ENCODE assay signal across 27 cellular contexts in the genomic region with DNA sequence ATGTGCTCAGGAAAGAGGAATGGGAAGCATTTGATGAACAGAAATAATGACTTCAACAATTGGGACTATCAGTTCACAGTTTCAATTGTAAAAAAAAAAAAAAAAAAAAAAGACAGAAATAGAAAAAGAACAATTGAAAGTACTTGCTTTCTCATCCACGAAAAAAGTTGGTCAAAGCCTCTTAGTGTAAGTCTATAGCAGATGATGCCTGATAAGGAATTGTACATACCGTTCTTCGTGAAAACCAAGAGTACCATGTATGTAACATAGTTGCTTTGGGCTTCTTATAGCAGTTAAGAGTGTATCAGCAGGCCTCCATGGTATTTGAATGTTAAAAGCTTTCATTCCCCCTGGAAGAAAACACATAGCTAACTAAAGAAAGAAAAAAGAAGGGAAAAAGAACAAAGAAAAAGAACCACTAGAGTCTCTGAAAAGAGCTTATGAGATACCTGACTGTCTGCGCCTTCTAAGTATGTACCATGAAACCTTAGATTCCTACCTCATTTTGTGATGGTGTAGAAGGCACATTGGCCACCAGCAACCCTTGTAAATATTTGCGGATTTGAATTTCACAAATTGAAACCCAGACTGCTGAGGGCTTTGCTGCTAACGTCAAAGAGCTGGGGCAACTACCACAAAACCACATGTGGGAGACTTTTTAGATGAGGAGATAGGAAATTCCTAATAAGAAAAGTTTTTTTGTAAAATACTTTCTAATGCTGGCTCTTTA.
DNase-seq lines count a peak whose midpoint lies in the region; ATAC-seq and TF ChIP-seq lines count a peak whose summit lies in the region.
"Had no signal": no experiment of that assay in that cellular context is flagged by ENCODE, and none has a peak within 500 bp of the region (broad histone marks: within the 10 kb centered on the region; RNA-seq: fewer than 3 reads in every experiment).

No MANE protein-coding gene starts in this region.

- no peaks in the 10 kb centered on the region for H3K9me3 ChIP-seq in right lobe of liver
- H3K9me3 ChIP-seq: stomach, tibial artery had no signal

- ATAC-seq in activated T-helper 17 cell treated with anti-CD3 and anti-CD28 coated beads, Interleukin-2, amount 50 U/mL, for 72 hours (replicated peaks), result peak; percentile 53
- ATAC-seq in right lobe of liver (peak; percentile 33 to 66 (median 60)), GM21825 (IDR thresholded peaks at IDR 0.05; ENCODE audit: unreplicated experiment) (no peak)
- ATAC-seq in activated naive CD4-positive, alpha-beta T cell treated with anti-CD3 and anti-CD28 coated beads, Interleukin-2, amount 50 U/mL, for 72 hours, result no peak
- ATAC-seq: activated CD4-positive, CD25-positive, alpha-beta regulatory T cell treated with anti-CD3 and anti-CD28 coated beads, Interleukin-2, amount 50 U/mL, for 24 hours; activated T-cell treated with anti-CD3 and anti-CD28 coated beads, Interleukin-2, amount 50 U/mL, for 72 hours; CD8-positive, alpha-beta T cell; left colon had no signal

- H3K36me3 ChIP-seq in BJ (ENCODE audit: control insufficient read depth, insufficient read depth, low read length) (no peaks in the 10 kb centered on the region), right lobe of liver (no peaks in the 10 kb centered on the region)
- H3K36me3 ChIP-seq: stomach, tibial artery had no signal

- H3K4me1 Mint-ChIP-seq in activated T-helper 17 cell treated with anti-CD3 and anti-CD28 coated beads, Interleukin-2, amount 50 U/mL, for 72 hours, result peaks cover 9% of the 10 kb centered on the region

- WGBS in right lobe of liver (ENCODE audit: insufficient coverage, low coverage, low lambda C conversion rate, missing lambda C conversion rate), result 44% methylated on average over 6 of the region's 6 CpGs

- CTCF ChIA-PET in BJ (lab: Yijun Ruan, JAX), result interaction anchor here (0.6 to 2.8 kb wide), 5 partner anchors 63 to 364 kb away, joined by 3 to 12 read pairs (median 4); no protein-coding TSS in a partner anchor

- H3K4me3 ChIP-seq in BJ (ENCODE audit: low read depth, low read length), result no peak overlapping the region
- H3K4me3 ChIP-seq in right lobe of liver, result no peak overlapping the region
- H3K4me3 ChIP-seq: PC-9, stomach, tibial artery had no signal

- H3K4me1 ChIP-seq in right lobe of liver, result peaks cover 0 to 5% (median 0%) of the 10 kb centered on the region in 4 donors

- H3K9me3 Mint-ChIP-seq in activated T-helper 17 cell treated with anti-CD3 and anti-CD28 coated beads, Interleukin-2, amount 50 U/mL, for 72 hours, result no peaks in the 10 kb centered on the region
- H3K9me3 Mint-ChIP-seq in activated naive CD4-positive, alpha-beta T cell treated with anti-CD3 and anti-CD28 coated beads, Interleukin-2, amount 50 U/mL, for 72 hours, result no peaks in the 10 kb centered on the region
- H3K9me3 Mint-ChIP-seq: activated naive CD4-positive, alpha-beta T cell treated with anti-CD3 and anti-CD28 coated beads, Interleukin-2, amount 10 ng/mL, durations not matched to agents 7 days and 5 days; activated T-cell treated with anti-CD3 and anti-CD28 coated beads, Interleukin-2, amount 50 U/mL, for 72 hours; CD8-positive, alpha-beta T cell had no signal

- peak overlapping the region; percentile 41 for H3K4me3 Mint-ChIP-seq in activated T-helper 17 cell treated with anti-CD3 and anti-CD28 coated beads, Interleukin-2, amount 50 U/mL, for 72 hours
- H3K4me3 Mint-ChIP-seq: activated naive CD4-positive, alpha-beta T cell treated with anti-CD3 and anti-CD28 coated beads, Interleukin-2, amount 10 ng/mL, durations not matched to agents 7 days and 5 days; CD8-positive, alpha-beta T cell had no signal

- POLR2A ChIA-PET in BJ (lab: Charles Lee), result interaction anchor here (0.6 to 0.7 kb wide), 2 partner anchors 231 to 325 kb away, joined by 3 to 4 read pairs; no protein-coding TSS in a partner anchor

- peak overlapping the region; percentile 39 for H3K27ac Mint-ChIP-seq in activated T-helper 17 cell treated with anti-CD3 and anti-CD28 coated beads, Interleukin-2, amount 50 U/mL, for 72 hours
- no peak overlapping the region for H3K27ac Mint-ChIP-seq in activated naive CD4-positive, alpha-beta T cell treated with anti-CD3 and anti-CD28 coated beads, Interleukin-2, amount 50 U/mL, for 72 hours
- H3K27ac Mint-ChIP-seq: activated naive CD4-positive, alpha-beta T cell treated with anti-CD3 and anti-CD28 coated beads, Interleukin-2, amount 10 ng/mL, durations not matched to agents 7 days and 5 days; activated T-cell treated with anti-CD3 and anti-CD28 coated beads, Interleukin-2, amount 50 U/mL, for 72 hours; CD8-positive, alpha-beta T cell had no signal

- intact Hi-C loops in right lobe of liver (cut with DNase I), result loop anchor here in 1 of 2 donors (10.0 kb wide), 1 partner anchor 322 kb away; no protein-coding TSS in a partner anchor

- no peak for TF ChIP-seq POLR2A in right lobe of liver (IDR thresholded peaks at IDR 0.05)

- TF ChIP-seq CTCF in BJ (IDR thresholded peaks at IDR 0.05; ENCODE audit: insufficient read depth, low read depth, low read length) (no peak), right lobe of liver (IDR thresholded peaks at IDR 0.05) (no peak)

- no peaks in the 10 kb centered on the region for H3K27me3 ChIP-seq in BJ (ENCODE audit: control insufficient read depth, insufficient read depth, low read length)
- H3K27me3 ChIP-seq in right lobe of liver, result no peaks in the 10 kb centered on the region
- H3K27me3 ChIP-seq: stomach, tibial artery had no signal

- peak; percentile 62 for DNase-seq in BJ (ENCODE audit: low read depth)
- peak; percentile 73 for DNase-seq in H4 (ENCODE audit: low spot score)
- DNase-seq in right lobe of liver, result no peak
- no peak for DNase-seq in amniotic stem cell (lab: John Stamatoyannopoulos, UW)
- DNase-seq in activated naive CD4-positive, alpha-beta T cell treated with anti-CD3 and anti-CD28 coated beads, Interleukin-2, amount 50 U/mL, for 72 hours (ENCODE audit: low spot score in 2 of 2), result no peak
- no peak for DNase-seq in GM19240 (ENCODE audit: insufficient read length, low spot score)
- DNase-seq: activated naive CD4-positive, alpha-beta T cell treated with anti-CD3 and anti-CD28 coated beads, Interleukin-2, amount 10 ng/mL, durations not matched to agents 7 days and 5 days; activated T-cell treated with anti-CD3 and anti-CD28 coated beads, Interleukin-2, amount 50 U/mL, for 72 hours; CD8-positive, alpha-beta T cell; DMS53; effector CD4-positive, alpha-beta T cell; foreskin fibroblast; GF-D8; H7; KG1; left colon; NCI-H510A treated with DMSO at 0.1 percent for 48 hours; PC-9; SHP77 treated with DMSO at 0.1 percent for 48 hours; stimulated activated CD4-positive, alpha-beta T cell treated with anti-CD3 and anti-CD28 coated beads, Interleukin-12 subunit alpha, Interleukin-12 subunit beta, amount 100 ng/mL, for 4 hours; stimulated activated CD4-positive, alpha-beta T cell treated with anti-CD3 and anti-CD28 coated beads, Interleukin-4, amount 100 ng/mL, for 4 hours; stomach; SW 1271; tibial artery had no signal

- no peaks in the 10 kb centered on the region for H3K27me3 Mint-ChIP-seq in activated T-helper 17 cell treated with anti-CD3 and anti-CD28 coated beads, Interleukin-2, amount 50 U/mL, for 72 hours

- H3K36me3 Mint-ChIP-seq in activated T-helper 17 cell treated with anti-CD3 and anti-CD28 coated beads, Interleukin-2, amount 50 U/mL, for 72 hours (ENCODE audit: low read depth), result no peaks in the 10 kb centered on the region
- no peaks in the 10 kb centered on the region for H3K36me3 Mint-ChIP-seq in activated naive CD4-positive, alpha-beta T cell treated with anti-CD3 and anti-CD28 coated beads, Interleukin-2, amount 50 U/mL, for 72 hours
- H3K36me3 Mint-ChIP-seq: activated naive CD4-positive, alpha-beta T cell treated with anti-CD3 and anti-CD28 coated beads, Interleukin-2, amount 10 ng/mL, durations not matched to agents 7 days and 5 days; CD8-positive, alpha-beta T cell had no signal

- H3K27ac ChIP-seq in right lobe of liver, result peak overlapping the region in 2 of 3 donors; percentile 34 to 51
- H3K27ac ChIP-seq: PC-9, stomach, tibial artery had no signal

Comparison
In these comparisons a context has a peak if more than half of its experiments do, and no peak if none do; other contexts are left out.
1. DNase-seq: peak in BJ (single experiment) and H4 (single experiment); none in right lobe of liver (0 of 3), amniotic stem cell (single experiment), activated naive CD4-positive, alpha-beta T cell treated with anti-CD3 and anti-CD28 coated beads, Interleukin-2, amount 50 U/mL, for 72 hours (0 of 2) and GM19240 (single experiment).
2. ATAC-seq: peak in activated T-helper 17 cell treated with anti-CD3 and anti-CD28 coated beads, Interleukin-2, amount 50 U/mL, for 72 hours (single experiment) and right lobe of liver (4 of 4); none in GM21825 (single experiment) and activated naive CD4-positive, alpha-beta T cell treated with anti-CD3 and anti-CD28 coated beads, Interleukin-2, amount 50 U/mL, for 72 hours (0 of 2).